1 cellular context compared by ENCODE assay signal in genomic region chr9:131607591-131607990, GRCh38.
TF ChIP-seq lines count a peak whose summit lies in the region.

No MANE protein-coding gene starts in this region.

TF ChIP-seq in H1, 55 proteins besides CTCF, POLR2A, EP300 and RAD21:
- TF ChIP-seq MAX (IDR thresholded peaks at IDR 0.05) (no peak), JUN (IDR thresholded peaks at IDR 0.05; ENCODE audit: low read depth, low read length) (no peak), RXRA (IDR thresholded peaks at IDR 0.05; ENCODE audit: insufficient read depth, low read depth, low read length) (no peak), KDM5A (IDR thresholded peaks at IDR 0.05; ENCODE audit: low read length) (no peak), MAFK (IDR thresholded peaks at IDR 0.05; ENCODE audit: low read depth, low read length) (no peak), ATF3 (IDR thresholded peaks at IDR 0.05; ENCODE audit: insufficient read depth, low read depth, low read length) (no peak), SIRT6 (IDR thresholded peaks at IDR 0.05; ENCODE audit: low read length) (no peak), SP2 (IDR thresholded peaks at IDR 0.05; ENCODE audit: low read length) (no peak), ZNF274 (IDR thresholded peaks at IDR 0.05; ENCODE audit: borderline replicate concordance, extremely low read depth, low read length) (no peak), SAP30 (IDR thresholded peaks at IDR 0.05; ENCODE audit: insufficient read depth, insufficient replicate concordance, low read length) (no peak), RNF2 (IDR thresholded peaks at IDR 0.05; ENCODE audit: borderline replicate concordance, low read depth, low read length, missing control alignments, poor library complexity, severe bottlenecking) (no peak), POLR2AphosphoS5 (IDR thresholded peaks at IDR 0.05; ENCODE audit: low read depth, low read length) (no peak), CREB1 (IDR thresholded peaks at IDR 0.05) (no peak), TCF12 (IDR thresholded peaks at IDR 0.05; ENCODE audit: low read depth, low read length) (no peak), SIX5 (IDR thresholded peaks at IDR 0.05; ENCODE audit: low read depth, low read length) (no peak)
TF ChIP-seq in H1: peak in this region for 0.
